In the genomic region with DNA sequence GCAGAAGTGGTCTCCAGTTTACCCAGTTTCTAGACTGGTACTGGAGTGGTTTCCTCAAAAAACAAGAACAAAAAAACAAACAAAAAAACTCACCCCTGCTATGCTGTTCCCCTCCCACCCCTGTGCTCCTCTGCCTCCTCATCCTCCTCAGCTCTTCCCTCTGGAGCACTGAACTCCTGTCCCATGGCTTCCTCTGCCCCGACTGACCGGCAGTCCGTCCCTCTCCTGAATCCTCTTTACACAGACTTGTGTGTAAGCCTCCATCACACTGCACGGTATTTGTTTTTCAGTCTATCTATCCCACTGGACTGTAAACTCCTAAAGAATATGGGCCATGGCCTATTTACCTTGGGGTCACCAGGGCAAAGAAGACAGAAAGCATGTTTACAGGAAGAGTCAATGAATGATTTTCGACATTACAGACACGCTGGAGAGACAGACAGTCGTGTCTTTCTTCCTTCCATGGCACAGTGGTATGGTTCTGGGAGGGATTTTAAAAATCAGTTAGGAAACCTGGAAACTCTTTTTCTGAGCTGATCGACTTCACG, we compare ENCODE assay signal across 29 cellular contexts.
"Had no signal": no experiment of that assay in that cellular context is flagged by ENCODE, and none has a peak within 500 bp of the region (broad histone marks: within the 10 kb centered on the region; RNA-seq: fewer than 3 reads in every experiment).

No MANE protein-coding gene starts in this region.

- H3K4me3 Mint-ChIP-seq: activated CD4-positive, alpha-beta memory T cell treated with anti-CD3 and anti-CD28 coated beads for 36 hours; activated CD4-positive, alpha-beta T cell treated with anti-CD3 and anti-CD28 coated beads for 36 hours; activated CD4-positive, alpha-beta T cell treated with anti-CD3 and anti-CD28 coated beads, Interleukin-2, amount 10 ng/mL, durations not matched to agents 24 days and 14 days; activated CD8-positive, alpha-beta memory T cell treated with anti-CD3 and anti-CD28 coated beads, Interleukin-2, amount 10 ng/mL, durations not matched to agents 7 days and 5 days; activated CD8-positive, alpha-beta T cell treated with anti-CD3 and anti-CD28 coated beads, Interleukin-2, amount 10 ng/mL, durations not matched to agents 7 days and 5 days; activated naive CD8-positive, alpha-beta T cell; activated T-cell treated with anti-CD3 and anti-CD28 coated beads, Interleukin-2, amount 50 U/mL, for 24 hours; activated T-cell treated with anti-CD3 and anti-CD28 coated beads, Interleukin-2, amount 50 U/mL, for 72 hours; central memory CD8-positive, alpha-beta T cell; dendritic cell treated with granulocyte-macrophage colony-stimulating factor and Interleukin-4, amounts not matched to agents 40 ng/mL and 50 ng/mL, for 4 days; endodermal cell had no signal

- H3K4me1 ChIP-seq: foreskin keratinocyte had no signal

- H3K27me3 ChIP-seq: brain microvascular endothelial cell, esophagus muscularis mucosa, foreskin keratinocyte, gastrocnemius medialis had no signal

- H3K27ac ChIP-seq: brain microvascular endothelial cell, coronary artery, dorsolateral prefrontal cortex, esophagus muscularis mucosa, foreskin keratinocyte, gastrocnemius medialis had no signal

- H3K27me3 Mint-ChIP-seq: activated CD4-positive, alpha-beta memory T cell treated with anti-CD3 and anti-CD28 coated beads for 36 hours; activated T-cell treated with anti-CD3 and anti-CD28 coated beads, Interleukin-2, amount 50 U/mL, for 24 hours; central memory CD8-positive, alpha-beta T cell; dendritic cell treated with granulocyte-macrophage colony-stimulating factor and Interleukin-4, amounts not matched to agents 40 ng/mL and 50 ng/mL, for 4 days had no signal

- H3K36me3 ChIP-seq: brain microvascular endothelial cell, gastrocnemius medialis had no signal

- H3K9me3 Mint-ChIP-seq: activated CD4-positive, alpha-beta memory T cell treated with anti-CD3 and anti-CD28 coated beads for 36 hours; activated CD4-positive, alpha-beta T cell treated with anti-CD3 and anti-CD28 coated beads, Interleukin-2, amount 10 ng/mL, durations not matched to agents 24 days and 14 days; activated T-cell treated with anti-CD3 and anti-CD28 coated beads, Interleukin-2, amount 50 U/mL, for 24 hours; activated T-cell treated with anti-CD3 and anti-CD28 coated beads, Interleukin-2, amount 50 U/mL, for 72 hours; central memory CD8-positive, alpha-beta T cell; dendritic cell treated with granulocyte-macrophage colony-stimulating factor and Interleukin-4, amounts not matched to agents 40 ng/mL and 50 ng/mL, for 4 days; endodermal cell had no signal

- H3K4me3 ChIP-seq: coronary artery, dorsolateral prefrontal cortex, esophagus muscularis mucosa, gastrocnemius medialis had no signal

- DNase-seq: activated CD4-positive, alpha-beta memory T cell treated with anti-CD3 and anti-CD28 coated beads for 36 hours; activated CD4-positive, alpha-beta T cell treated with anti-CD3 and anti-CD28 coated beads for 36 hours; activated CD4-positive, alpha-beta T cell treated with anti-CD3 and anti-CD28 coated beads, Interleukin-2, amount 10 ng/mL, durations not matched to agents 24 days and 14 days; activated CD4-positive, CD25-positive, alpha-beta regulatory T cell; activated CD4-positive, CD25-positive, alpha-beta regulatory T cell treated with anti-CD3 and anti-CD28 coated beads, Interleukin-2, amount 50 U/mL, for 72 hours; activated CD8-positive, alpha-beta memory T cell treated with anti-CD3 and anti-CD28 coated beads, Interleukin-2, amount 10 ng/mL, durations not matched to agents 7 days and 5 days; activated CD8-positive, alpha-beta memory T cell treated with anti-CD3 and anti-CD28 coated beads, Interleukin-2, amount 50 U/mL, for 4 hours; activated CD8-positive, alpha-beta T cell treated with anti-CD3 and anti-CD28 coated beads, Interleukin-2, amount 10 ng/mL, durations not matched to agents 7 days and 5 days; activated gamma-delta T cell; activated naive CD4-positive, alpha-beta T cell; activated naive CD4-positive, alpha-beta T cell treated with anti-CD3 and anti-CD28 coated beads, Interleukin-2, amount 50 U/mL, for 16 hours; activated T-cell treated with anti-CD3 and anti-CD28 coated beads, Interleukin-2, amount 50 U/mL, for 24 hours; activated T-cell treated with anti-CD3 and anti-CD28 coated beads, Interleukin-2, amount 50 U/mL, for 72 hours; amniotic stem cell; anterior cingulate cortex; brain microvascular endothelial cell; dorsolateral prefrontal cortex; effector memory CD4-positive, alpha-beta T cell; endodermal cell; erythroblast; foreskin keratinocyte; gastrocnemius medialis; glutamatergic neuron; T-helper 2 cell had no signal

- H3K36me3 Mint-ChIP-seq: activated CD4-positive, alpha-beta memory T cell treated with anti-CD3 and anti-CD28 coated beads for 36 hours; activated CD8-positive, alpha-beta memory T cell treated with anti-CD3 and anti-CD28 coated beads, Interleukin-2, amount 10 ng/mL, durations not matched to agents 7 days and 5 days; activated naive CD8-positive, alpha-beta T cell had no signal

- H3K4me1 Mint-ChIP-seq: activated CD4-positive, alpha-beta T cell treated with anti-CD3 and anti-CD28 coated beads for 36 hours; activated CD4-positive, alpha-beta T cell treated with anti-CD3 and anti-CD28 coated beads, Interleukin-2, amount 10 ng/mL, durations not matched to agents 24 days and 14 days; activated CD8-positive, alpha-beta memory T cell treated with anti-CD3 and anti-CD28 coated beads, Interleukin-2, amount 10 ng/mL, durations not matched to agents 7 days and 5 days; central memory CD8-positive, alpha-beta T cell had no signal

- H3K27ac Mint-ChIP-seq: activated CD4-positive, alpha-beta memory T cell treated with anti-CD3 and anti-CD28 coated beads for 36 hours; activated CD4-positive, alpha-beta T cell treated with anti-CD3 and anti-CD28 coated beads for 36 hours; activated CD4-positive, alpha-beta T cell treated with anti-CD3 and anti-CD28 coated beads, Interleukin-2, amount 10 ng/mL, durations not matched to agents 24 days and 14 days; activated CD8-positive, alpha-beta memory T cell treated with anti-CD3 and anti-CD28 coated beads, Interleukin-2, amount 10 ng/mL, durations not matched to agents 7 days and 5 days; activated CD8-positive, alpha-beta T cell treated with anti-CD3 and anti-CD28 coated beads, Interleukin-2, amount 10 ng/mL, durations not matched to agents 7 days and 5 days; activated naive CD8-positive, alpha-beta T cell; activated T-cell treated with anti-CD3 and anti-CD28 coated beads, Interleukin-2, amount 50 U/mL, for 24 hours; activated T-cell treated with anti-CD3 and anti-CD28 coated beads, Interleukin-2, amount 50 U/mL, for 72 hours; dendritic cell treated with granulocyte-macrophage colony-stimulating factor and Interleukin-4, amounts not matched to agents 40 ng/mL and 50 ng/mL, for 4 days; endodermal cell had no signal

- ATAC-seq: activated CD4-positive, alpha-beta T cell treated with anti-CD3 and anti-CD28 coated beads for 36 hours; activated CD8-positive, alpha-beta memory T cell treated with anti-CD3 and anti-CD28 coated beads, Interleukin-2, amount 10 ng/mL, durations not matched to agents 7 days and 5 days; activated CD8-positive, alpha-beta T cell treated with anti-CD3 and anti-CD28 coated beads, Interleukin-2, amount 10 ng/mL, durations not matched to agents 7 days and 5 days; activated T-cell treated with anti-CD3 and anti-CD28 coated beads, Interleukin-2, amount 50 U/mL, for 72 hours; foreskin keratinocyte; gastrocnemius medialis had no signal

- H3K9me3 ChIP-seq: esophagus muscularis mucosa, gastrocnemius medialis had no signal
